9 cellular contexts compared by ENCODE assay signal in genomic region chr3:45043715-45044299, GRCh38. TPM values are rescaled to one million over a fixed set of nuclear protein-coding genes. Genes with fewer than 3 reads are reported as not detected.
DNase-seq lines count a peak whose midpoint lies in the region; ATAC-seq and TF ChIP-seq lines count a peak whose summit lies in the region.
"Had no signal": no experiment of that assay in that cellular context is flagged by ENCODE, and none has a peak within 500 bp of the region (broad histone marks: within the 10 kb centered on the region; RNA-seq: fewer than 3 reads in every experiment).

No MANE protein-coding gene starts in this region.

- ATAC-seq in GM18858 (IDR thresholded peaks at IDR 0.05; ENCODE audit: unreplicated experiment) (no peak), HG03521 (IDR thresholded peaks at IDR 0.05; ENCODE audit: unreplicated experiment) (no peak)

- peak; percentile 13 for TF ChIP-seq CTCF in epithelial cell of esophagus (IDR thresholded peaks at IDR 0.05; ENCODE audit: insufficient read depth, low read depth, low read length, missing control alignments)
- no peak for TF ChIP-seq CTCF in progenitor cell of endocrine pancreas (IDR thresholded peaks at IDR 0.05; ENCODE audit: unreplicated experiment)

- H3K27me3 Mint-ChIP-seq in progenitor cell of endocrine pancreas: peaks cover 21% of the 10 kb centered on the region

- H3K36me3 Mint-ChIP-seq in progenitor cell of endocrine pancreas (ENCODE audit: insufficient read depth): no peaks in the 10 kb centered on the region
- H3K36me3 Mint-ChIP-seq: activated naive CD8-positive, alpha-beta T cell treated with anti-CD3 and anti-CD28 coated beads, Interleukin-2, amount 10 ng/mL, durations not matched to agents 7 days and 5 days had no signal

- H3K27ac Mint-ChIP-seq in progenitor cell of endocrine pancreas: no peak overlapping the region
- H3K27ac Mint-ChIP-seq: activated naive CD8-positive, alpha-beta T cell treated with anti-CD3 and anti-CD28 coated beads, Interleukin-2, amount 10 ng/mL, durations not matched to agents 7 days and 5 days had no signal

- H3K9me3 Mint-ChIP-seq in progenitor cell of endocrine pancreas (ENCODE audit: low read depth): no peaks in the 10 kb centered on the region
- H3K9me3 Mint-ChIP-seq: activated naive CD8-positive, alpha-beta T cell treated with anti-CD3 and anti-CD28 coated beads, Interleukin-2, amount 10 ng/mL, durations not matched to agents 7 days and 5 days had no signal

- H3K4me3 Mint-ChIP-seq in progenitor cell of endocrine pancreas (ENCODE audit: low read depth): no peak overlapping the region
- H3K4me3 Mint-ChIP-seq: activated naive CD8-positive, alpha-beta T cell treated with anti-CD3 and anti-CD28 coated beads, Interleukin-2, amount 10 ng/mL, durations not matched to agents 7 days and 5 days had no signal

- peak; percentile 84 for DNase-seq in GM03348 (ENCODE audit: low spot score)
- DNase-seq in RPMI7951 (ENCODE audit: low read depth): peak; percentile 95
- DNase-seq in epithelial cell of esophagus (ENCODE audit: low read depth): peak; percentile 75
- DNase-seq in renal cortical epithelial cell (ENCODE audit: low read depth): peak; percentile 79
- DNase-seq in NCI-H1092 (lab: John Stamatoyannopoulos, UW): no peak
- no peak for DNase-seq in progenitor cell of endocrine pancreas (ENCODE audit: low spot score, unreplicated experiment)
- DNase-seq: activated naive CD8-positive, alpha-beta T cell treated with anti-CD3 and anti-CD28 coated beads, Interleukin-2, amount 10 ng/mL, durations not matched to agents 7 days and 5 days had no signal

- H3K4me1 Mint-ChIP-seq in progenitor cell of endocrine pancreas (ENCODE audit: low read depth): peaks cover 5% of the 10 kb centered on the region

- no peak overlapping the region for H3K4me3 ChIP-seq in epithelial cell of esophagus (ENCODE audit: low read length)

RNA-seq across cellular contexts. Expression of gene CLEC3B, which starts 17.7 kb away (rescaled TPM):
- total RNA-seq in RPMI7951 (2014; rRNA removed; shearing (Covaris generic)): 1.7 and 2.4 TPM in 2 replicates
- 0.55 TPM in 1 of 2 replicates, not detected in the other for total RNA-seq in renal cortical epithelial cell
- not detected in 2 replicates for total RNA-seq in progenitor cell of endocrine pancreas

Comparison
In these comparisons a context has a peak if more than half of its experiments do, and no peak if none do; other contexts are left out.
1. DNase-seq: peak in GM03348 (single experiment), RPMI7951 (single experiment), epithelial cell of esophagus (single experiment) and renal cortical epithelial cell (single experiment); none in NCI-H1092 (single experiment) and progenitor cell of endocrine pancreas (single experiment).